In the genomic region with DNA sequence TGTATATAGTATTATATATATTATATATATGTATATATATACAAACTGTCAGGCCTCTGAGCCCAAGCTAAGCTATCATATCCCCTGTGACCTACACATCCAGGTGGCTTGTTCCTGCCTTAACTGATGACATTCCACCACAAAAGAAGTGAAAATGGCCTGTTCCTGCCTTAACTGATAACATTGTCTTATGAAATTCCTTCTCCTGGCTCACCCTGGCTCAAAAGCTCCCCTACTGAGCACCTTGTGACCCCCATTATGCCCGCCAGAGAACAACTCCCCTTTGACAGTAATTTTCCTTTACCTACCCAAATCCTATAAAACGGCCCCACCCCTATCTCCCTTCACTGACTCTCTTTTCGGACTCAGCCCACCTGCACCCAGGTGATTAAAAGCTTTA, we compare ENCODE assay signal across 8 cellular contexts. TPM values are rescaled to one million over a fixed set of nuclear protein-coding genes. Genes with fewer than 3 reads are reported as not detected.
"Had no signal": no experiment of that assay in that cellular context is flagged by ENCODE, and none has a peak within 500 bp of the region (broad histone marks: within the 10 kb centered on the region; RNA-seq: fewer than 3 reads in every experiment).

No MANE protein-coding gene starts in this region.

RNA-seq across cellular contexts. Expression of gene A2ML1, which starts 17.6 kb away (rescaled TPM):
- total RNA-seq: naive thymus-derived CD8-positive, alpha-beta T cell; natural killer cell treated with Interleukin-12 subunit alpha and Interleukin-12 subunit beta and Interleukin-15 and Interleukin-18, amount 100 ng/mL, for 72 hours; neural crest cell; omental fat pad; pulmonary artery endothelial cell; spleen; transverse colon; upper lobe of right lung had no signal
- polyA plus RNA-seq: naive thymus-derived CD8-positive, alpha-beta T cell had no signal
